22 cellular contexts compared by ENCODE assay signal in the genomic region with DNA sequence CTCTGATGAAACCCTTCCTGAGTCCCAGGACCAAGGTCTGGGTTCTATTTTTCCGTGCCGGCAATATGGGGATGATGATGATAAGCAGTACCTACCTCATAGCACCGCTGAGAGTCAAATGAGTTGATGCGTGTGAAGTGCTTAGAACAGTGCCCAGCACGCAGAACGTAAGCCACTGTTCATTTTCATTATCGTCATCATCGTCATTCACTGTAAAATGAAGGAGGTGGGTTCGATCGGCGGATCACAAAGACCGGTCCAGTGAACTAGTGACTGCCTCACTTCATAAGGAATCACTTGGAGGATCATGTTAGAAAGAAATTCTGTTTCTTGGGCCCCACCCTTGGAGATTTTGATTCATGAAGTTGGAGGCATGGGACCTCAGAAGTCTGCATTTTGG. TPM values are rescaled to one million over a fixed set of nuclear protein-coding genes. Genes with fewer than 3 reads are reported as not detected.
DNase-seq lines count a peak whose midpoint lies in the region; ATAC-seq, FAIRE-seq and TF ChIP-seq lines count a peak whose summit lies in the region.
"Had no signal": no experiment of that assay in that cellular context is flagged by ENCODE, and none has a peak within 500 bp of the region (broad histone marks: within the 10 kb centered on the region; RNA-seq: fewer than 3 reads in every experiment).

No MANE protein-coding gene starts in this region.

- peak; percentile 29 for FAIRE-seq in K562 (lab: Jason Lieb, UNC)
- FAIRE-seq: RCC 7860 had no signal

- H3K79me2 ChIP-seq in K562 (ENCODE audit: control insufficient read depth, insufficient read depth, low read length), result peaks cover 2% of the 10 kb centered on the region; the same call in 1 of the 3 replicates

- H3K9me3 Mint-ChIP-seq in endodermal cell, result no peaks in the 10 kb centered on the region
- H3K9me3 Mint-ChIP-seq: activated T-cell treated with anti-CD3 and anti-CD28 coated beads, Interleukin-2, amount 50 U/mL, for 72 hours; IgD-negative memory B cell; stimulated activated memory B cell treated with anti-CD40 and anti-IgM and Interleukin-4, amounts not matched to agents 10 μg/mL and 1 μg/mL and 100 μg/mL, for 72 hours had no signal

- H3K27ac ChIP-seq in K562 (ENCODE audit: extremely low read depth, low read depth, low read length) (no peak overlapping the region), thoracic aorta (peak overlapping the region; percentile 36 to 43), endodermal cell (ENCODE audit: low read depth, low read length) (no peak overlapping the region)
- H3K27ac ChIP-seq: upper lobe of left lung had no signal

- intact Hi-C loops in K562 (cut with micrococcal nuclease), result loop anchor here (1.0 to 5.0 kb wide), 3 partner anchors 120 to 280 kb away; a partner anchor contains a TSS

- TF ChIP-seq POLR2A in K562 (conservative IDR thresholded peaks at IDR 0.05), result no peak

- POLR2A ChIA-PET in K562 (lab: Yijun Ruan, JAX), result interaction anchor here (1.0 to 1.2 kb wide), 2 partner anchors 17 to 79 kb away, joined by 3 read pairs; no protein-coding TSS in a partner anchor

- H3K4me1 Mint-ChIP-seq in endodermal cell, result no peaks in the 10 kb centered on the region
- H3K4me1 Mint-ChIP-seq: CD14-positive monocyte had no signal

- H3K27ac Mint-ChIP-seq in endodermal cell, result no peak overlapping the region
- H3K27ac Mint-ChIP-seq: activated CD8-positive, alpha-beta memory T cell treated with anti-CD3 and anti-CD28 coated beads, Interleukin-2, amount 10 ng/mL, durations not matched to agents 7 days and 5 days; IgD-negative memory B cell; stimulated activated memory B cell treated with anti-CD40 and anti-IgM and Interleukin-4, amounts not matched to agents 10 μg/mL and 1 μg/mL and 100 μg/mL, for 72 hours had no signal

- no peaks in the 10 kb centered on the region for H3K9me3 ChIP-seq in K562 (replicated peaks; ENCODE audit: control insufficient read depth, insufficient read depth, low read depth, low read length)
- H3K9me3 ChIP-seq in thoracic aorta, result no peaks in the 10 kb centered on the region
- no peaks in the 10 kb centered on the region for H3K9me3 ChIP-seq in endodermal cell (ENCODE audit: control insufficient read depth, low read length)
- H3K9me3 ChIP-seq: adrenal gland, Caco-2, upper lobe of left lung had no signal

- no peaks in the 10 kb centered on the region for H3K9me1 ChIP-seq in K562 (ENCODE audit: control insufficient read depth, insufficient read depth, low read length)

- TF ChIP-seq EP300 in K562 (IDR thresholded peaks at IDR 0.05; ENCODE audit: low read length), result no peak

- H3K36me3 Mint-ChIP-seq in endodermal cell (ENCODE audit: low read depth), result peaks cover 6% of the 10 kb centered on the region

- no peak overlapping the region for H3K4me3 ChIP-seq in K562
- no peak overlapping the region for H3K4me3 ChIP-seq in thoracic aorta
- no peak overlapping the region for H3K4me3 ChIP-seq in endodermal cell (ENCODE audit: low read length)
- H3K4me3 ChIP-seq: adrenal gland, upper lobe of left lung had no signal

- CTCF ChIA-PET in K562 (lab: Yijun Ruan, JAX; ENCODE audit: low intra/inter-chr PET ratio), result interaction anchor here (0.6 to 3.4 kb wide), 5 partner anchors 118 to 298 kb away, joined by 3 to 39 read pairs (median 5); no protein-coding TSS in a partner anchor

- no peak overlapping the region for H3K4me3 Mint-ChIP-seq in endodermal cell
- H3K4me3 Mint-ChIP-seq: activated CD8-positive, alpha-beta memory T cell treated with anti-CD3 and anti-CD28 coated beads, Interleukin-2, amount 10 ng/mL, durations not matched to agents 7 days and 5 days; activated T-cell treated with anti-CD3 and anti-CD28 coated beads, Interleukin-2, amount 50 U/mL, for 72 hours; CD14-positive monocyte; IgD-negative memory B cell; stimulated activated memory B cell treated with anti-CD40 and anti-IgM and Interleukin-4, amounts not matched to agents 10 μg/mL and 1 μg/mL and 100 μg/mL, for 72 hours had no signal

- ATAC-seq in K562, result no peak
- no peak for ATAC-seq in left lobe of liver
- no peak for ATAC-seq in thoracic aorta (ENCODE audit: insufficient number of reproducible peaks, low FRiP score, low read depth)
- ATAC-seq in GM18873 (IDR thresholded peaks at IDR 0.05; ENCODE audit: low FRiP score, unreplicated experiment), result no peak
- ATAC-seq in GM21723 (IDR thresholded peaks at IDR 0.05; ENCODE audit: unreplicated experiment), result no peak
- ATAC-seq: stimulated activated memory B cell treated with anti-CD40 and anti-IgM and Interleukin-4, amounts not matched to agents 10 μg/mL and 1 μg/mL and 100 μg/mL, for 72 hours had no signal

- no peak overlapping the region for H3K4me2 ChIP-seq in K562 (ENCODE audit: insufficient read depth, low read length)

- 95% methylated on average over 12 of the region's 12 CpGs for WGBS in K562 (ENCODE audit: insufficient coverage, low coverage, missing lambda C conversion rate)
- WGBS in endodermal cell (ENCODE audit: insufficient coverage in 1 of 2, insufficient read length in 1 of 2), 2 experiments, result 96 to 99% methylated on average over 12 of the region's 12 CpGs

- no peaks in the 10 kb centered on the region for H3K27me3 ChIP-seq in K562 (ENCODE audit: control insufficient read depth in 2 of 2, insufficient read depth in 2 of 2, low read length in 2 of 2)
- no peaks in the 10 kb centered on the region for H3K27me3 ChIP-seq in thoracic aorta (replicated peaks; ENCODE audit: insufficient read depth)
- H3K27me3 ChIP-seq in endodermal cell (ENCODE audit: control insufficient read depth, insufficient read depth, low read length, poor library complexity, severe bottlenecking), result no peaks in the 10 kb centered on the region
- H3K27me3 ChIP-seq: adrenal gland, upper lobe of left lung had no signal

- H2AFZ ChIP-seq in K562 (ENCODE audit: low read depth, low read length), result no peak overlapping the region

- no peak for TF ChIP-seq RAD21 in K562 (CRISPR knock-in tag; conservative IDR thresholded peaks at IDR 0.05 in 1 of 2, IDR thresholded peaks at IDR 0.05 in 1 of 2)

- H3K4me1 ChIP-seq in K562 (replicated peaks in 1 of 2; ENCODE audit: control insufficient read depth in 2 of 2, insufficient read depth in 2 of 2, low read length in 2 of 2) (no peaks in the 10 kb centered on the region), thoracic aorta (ENCODE audit: control insufficient read depth in 1 of 2, low read depth in 2 of 2) (peaks cover 6 to 49% of the 10 kb centered on the region in 2 donors), endodermal cell (ENCODE audit: control insufficient read depth, insufficient read depth, low read length) (no peaks in the 10 kb centered on the region)
- H3K4me1 ChIP-seq: Caco-2 had no signal

- BruUV-seq in K562 (replicated peaks; lab: Mats Ljungman, UMichigan), result no TSS peak

- in situ Hi-C loops in K562 (cut with MboI), result loop anchor here (5.0 to 10.0 kb wide), 2 partner anchors 120 to 292 kb away; no protein-coding TSS in a partner anchor

- H3K9ac ChIP-seq in K562 (ENCODE audit: insufficient read depth in 1 of 2, low read depth in 2 of 2, low read length in 2 of 2) (no peak overlapping the region), endodermal cell (ENCODE audit: extremely low read depth, low read length, poor library complexity, severe bottlenecking) (no peak overlapping the region)

- DNase-seq in activated CD8-positive, alpha-beta memory T cell treated with anti-CD3 and anti-CD28 coated beads, Interleukin-2, amount 50 U/mL, for 48 hours, result peak; percentile 25
- DNase-seq in activated CD8-positive, alpha-beta memory T cell treated with anti-CD3 and anti-CD28 coated beads for 24 hours, result no peak
- no peak for DNase-seq in K562 (ENCODE audit: extremely low read depth in 1 of 4, low spot score in 3 of 4)
- DNase-seq in left lobe of liver (ENCODE audit: low spot score), result peak; percentile 18
- DNase-seq in thoracic aorta (ENCODE audit: low spot score), result no peak
- no peak for DNase-seq in endodermal cell
- DNase-seq: T1000 had no signal

- TF ChIP-seq CTCF in K562 (IDR thresholded peaks at IDR 0.05 in 2 of 3, conservative IDR thresholded peaks at IDR 0.05 in 1 of 3; ENCODE audit: insufficient read depth in 2 of 3, low read depth in 1 of 3, low read length in 3 of 3), result no peak
- TF ChIP-seq CTCF in thoracic aorta (IDR thresholded peaks at IDR 0.05), result no peak
- TF ChIP-seq CTCF in endodermal cell (conservative IDR thresholded peaks at IDR 0.05), result no peak

- H3K27me3 Mint-ChIP-seq in endodermal cell (ENCODE audit: insufficient read depth), result no peaks in the 10 kb centered on the region
- H3K27me3 Mint-ChIP-seq: activated CD8-positive, alpha-beta memory T cell treated with anti-CD3 and anti-CD28 coated beads, Interleukin-2, amount 10 ng/mL, durations not matched to agents 7 days and 5 days; IgD-negative memory B cell; stimulated activated memory B cell treated with anti-CD40 and anti-IgM and Interleukin-4, amounts not matched to agents 10 μg/mL and 1 μg/mL and 100 μg/mL, for 72 hours had no signal

- H3K36me3 ChIP-seq in K562 (ENCODE audit: control insufficient read depth, insufficient read depth, low read length) (peaks cover 79% of the 10 kb centered on the region), thoracic aorta (peaks cover 32% of the 10 kb centered on the region), endodermal cell (ENCODE audit: control insufficient read depth, insufficient read depth, low read length) (peaks cover 10% of the 10 kb centered on the region)

- H4K20me1 ChIP-seq in K562 (replicated peaks; ENCODE audit: control insufficient read depth, insufficient read depth, low read length), result no peaks in the 10 kb centered on the region

TF ChIP-seq in K562, 482 proteins besides CTCF, POLR2A, EP300 and RAD21 (continues in another document):
- TF ChIP-seq HDGF (IDR thresholded peaks at IDR 0.05), result no peak
- no peak for TF ChIP-seq GTF2E2 (tag; IDR thresholded peaks at IDR 0.05)

RNA-seq across cellular contexts. Expression of a gene that starts 44.3 kb away (rescaled TPM):
- total RNA-seq in K562 (2011; cell fraction: chromatin; rRNA removed; ENCODE audit: low replicate concordance), result not detected in 2 replicates
- total RNA-seq in K562 (2011; cell fraction: nucleolus; rRNA removed), result not detected in 2 replicates
- total RNA-seq in K562 (2011; cell fraction: nucleoplasm; rRNA removed), result not detected in 2 replicates
- total RNA-seq in K562 (2014; rRNA removed) (0.05 TPM in 1 of 2 replicates, not detected in the other), K562 (2014; rRNA removed; fragmentation: Illumina TruSeq; extraction: Trizol) (not detected in 2 replicates), K562 (2015; rRNA removed; fragmentation: Illumina TruSeq; extraction: Trizol) (not detected in 2 replicates), K562 (2021) (not detected in 2 replicates), left lobe of liver (not detected), thoracic aorta (not detected), endodermal cell (not detected)
- polyA plus RNA-seq in K562 (2011; rRNA removed) (not detected in 2 replicates), K562 (2014; fragmentation: Illumina TruSeq; extraction: Trizol) (not detected in 2 replicates), K562 (2014; fragmentation: Nextera tagmentation; extraction: Ambion mirVana) (not detected), K562 (2014; rRNA removed) (not detected in 2 replicates)
- not detected in 2 replicates for polyA plus RNA-seq in K562 (2011; cell fraction: cytosol; rRNA removed)
- not detected in 2 replicates for polyA plus RNA-seq in K562 (2011; cell fraction: nucleus; rRNA removed)
- 0.13 and 0.57 TPM in 2 replicates for polyA plus RNA-seq in K562 (2012)
- not detected in 2 replicates for polyA minus RNA-seq in K562 (2011; rRNA and poly(A)+ RNA removed)
- polyA minus RNA-seq in K562 (2011; cell fraction: cytosol; rRNA and poly(A)+ RNA removed), result not detected in 2 replicates
- not detected in 2 replicates for polyA minus RNA-seq in K562 (2011; cell fraction: nucleus; rRNA and poly(A)+ RNA removed)
- polyA plus RNA-seq in endodermal cell (2013, experiment 1 of 2), result not detected
- 0.41 TPM for polyA plus RNA-seq in endodermal cell (2013, experiment 2 of 2)
- total RNA-seq: A172; activated CD8-positive, alpha-beta memory T cell treated with anti-CD3 and anti-CD28 coated beads, Interleukin-2, amount 10 ng/mL, durations not matched to agents 7 days and 5 days; adrenal gland; Caco-2; HT-29; myocyte; subcutaneous adipose tissue; upper lobe of left lung had no signal
- polyA plus RNA-seq: CD14-positive monocyte, IgD-negative memory B cell had no signal

Comparison
In these comparisons a context has a peak if more than half of its experiments do, and no peak if none do; other contexts are left out.
1. DNase-seq: peak in activated CD8-positive, alpha-beta memory T cell treated with anti-CD3 and anti-CD28 coated beads, Interleukin-2, amount 50 U/mL, for 48 hours (single experiment) and left lobe of liver (single experiment); none in activated CD8-positive, alpha-beta memory T cell treated with anti-CD3 and anti-CD28 coated beads for 24 hours (single experiment), K562 (0 of 4), thoracic aorta (single experiment) and endodermal cell (single experiment).
2. H3K27ac ChIP-seq: peak in thoracic aorta (2 of 2); none in K562 (single experiment) and endodermal cell (single experiment).